ENCODE assay signal across 9 cellular contexts in genomic region chr15:92920595-92921169, GRCh38. TPM values are rescaled to one million over a fixed set of nuclear protein-coding genes. Genes with fewer than 3 reads are reported as not detected.
A peak's percentile ranks its signal among the peaks of the same experiment; 100 is the strongest.
DNase-seq lines count a peak whose midpoint lies in the region; ATAC-seq and TF ChIP-seq lines count a peak whose summit lies in the region.
"Had no signal": no experiment of that assay in that cellular context is flagged by ENCODE, and none has a peak within 500 bp of the region (broad histone marks: within the 10 kb centered on the region; RNA-seq: fewer than 3 reads in every experiment).

No MANE protein-coding gene starts in this region.

- peaks cover 96% of the 10 kb centered on the region for H3K79me2 ChIP-seq in ACC112 (ENCODE audit: control insufficient read depth, insufficient read depth, low read length, unreplicated experiment)
- H3K79me2 ChIP-seq in PC-9 (ENCODE audit: low read depth), result peaks cover 92% of the 10 kb centered on the region

- H3K4me3 Mint-ChIP-seq in endodermal cell, result no peak overlapping the region
- H3K4me3 Mint-ChIP-seq in nephron, result no peak overlapping the region

- H3K4me1 ChIP-seq in ACC112 (ENCODE audit: control insufficient read depth, insufficient read depth, low read length, unreplicated experiment), result peaks cover 61% of the 10 kb centered on the region
- H3K4me1 ChIP-seq in PC-9 (replicated peaks; ENCODE audit: insufficient read depth), result peaks cover 74% of the 10 kb centered on the region
- peaks cover 36% of the 10 kb centered on the region for H3K4me1 ChIP-seq in endodermal cell (ENCODE audit: control insufficient read depth, insufficient read depth, low read length)

- no peaks in the 10 kb centered on the region for H3K27me3 Mint-ChIP-seq in endodermal cell (ENCODE audit: insufficient read depth)
- no peaks in the 10 kb centered on the region for H3K27me3 Mint-ChIP-seq in nephron (ENCODE audit: low read depth)

- H3K36me3 Mint-ChIP-seq in endodermal cell (ENCODE audit: low read depth) (peaks cover 46% of the 10 kb centered on the region), nephron (ENCODE audit: low read depth) (peaks cover 68% of the 10 kb centered on the region)

- peaks cover 32% of the 10 kb centered on the region for H3K36me3 ChIP-seq in ACC112 (ENCODE audit: insufficient read depth, low read length)
- peaks cover 55% of the 10 kb centered on the region for H3K36me3 ChIP-seq in PC-9 (ENCODE audit: low read depth)
- H3K36me3 ChIP-seq in endodermal cell (ENCODE audit: control insufficient read depth, insufficient read depth, low read length), result peaks cover 88% of the 10 kb centered on the region

- H3K27me3 ChIP-seq in ACC112 (ENCODE audit: insufficient read depth, low read length) (no peaks in the 10 kb centered on the region), PC-9 (ENCODE audit: insufficient read depth, low read depth) (no peaks in the 10 kb centered on the region), endodermal cell (ENCODE audit: control insufficient read depth, insufficient read depth, low read length, poor library complexity, severe bottlenecking) (no peaks in the 10 kb centered on the region)

- no peaks in the 10 kb centered on the region for H4K20me1 ChIP-seq in PC-9 (ENCODE audit: insufficient read depth)

- no peaks in the 10 kb centered on the region for H3K9me2 ChIP-seq in PC-9 (ENCODE audit: insufficient read depth)

- H3K4me1 Mint-ChIP-seq in endodermal cell (peaks cover 68% of the 10 kb centered on the region), nephron (peaks cover 69% of the 10 kb centered on the region)

- CTCF ChIA-PET in PC-9 (lab: Charles Lee), result interaction anchor here (1.7 kb wide), 1 partner anchor 123 kb away, joined by 8 read pairs; no protein-coding TSS in a partner anchor

- BruUV-seq in PC-9 (replicated peaks; lab: Mats Ljungman, UMichigan), result no TSS peak

- H3K9ac ChIP-seq in endodermal cell (ENCODE audit: extremely low read depth, low read length, poor library complexity, severe bottlenecking), result no peak overlapping the region

- H3K9me3 ChIP-seq in PC-9 (ENCODE audit: insufficient read depth, low read depth) (no peaks in the 10 kb centered on the region), endodermal cell (ENCODE audit: control insufficient read depth, low read length) (no peaks in the 10 kb centered on the region)

- DNase-seq in PC-9 (no peak), endodermal cell (no peak)
- DNase-seq: T1000 had no signal

- H3F3A ChIP-seq in PC-9 (ENCODE audit: insufficient read depth, low read depth), result peaks cover 81% of the 10 kb centered on the region

- H3K4me3 ChIP-seq in ACC112 (ENCODE audit: low read depth, low read length) (no peak overlapping the region), PC-9 (peak overlapping the region; percentile 31; the same call in 1 of the 2 replicates), endodermal cell (ENCODE audit: low read length) (no peak overlapping the region)

- no peak for TF ChIP-seq CTCF in PC-9 (conservative IDR thresholded peaks at IDR 0.05)
- TF ChIP-seq CTCF in endodermal cell (conservative IDR thresholded peaks at IDR 0.05), result no peak
- TF ChIP-seq CTCF in nephron (IDR thresholded peaks at IDR 0.05; ENCODE audit: unreplicated experiment in 3 of 3), result no peak

- WGBS in endodermal cell (ENCODE audit: insufficient coverage in 1 of 2, insufficient read length in 1 of 2), 2 experiments, result 97 to 100% methylated on average over 5 of the region's 5 CpGs

- POLR2A ChIA-PET in PC-9 (lab: Charles Lee; ENCODE audit: unreplicated experiment), result interaction anchor here (0.5 to 0.7 kb wide), 4 partner anchors 10 to 275 kb away, joined by 3 to 7 read pairs (median 4); no protein-coding TSS in a partner anchor

- H3K4me2 ChIP-seq in PC-9, result peak overlapping the region; percentile 75

- no peak for ATAC-seq in GM18861 (IDR thresholded peaks at IDR 0.05; ENCODE audit: unreplicated experiment)
- ATAC-seq in HG03521 (IDR thresholded peaks at IDR 0.05; ENCODE audit: unreplicated experiment), result no peak
- ATAC-seq in HG02885 (IDR thresholded peaks at IDR 0.05; ENCODE audit: poor library complexity, unreplicated experiment), result no peak
- no peak for ATAC-seq in HG03439 (IDR thresholded peaks at IDR 0.05; ENCODE audit: unreplicated experiment)

- H2AFZ ChIP-seq in ACC112 (ENCODE audit: low read length, unreplicated experiment) (no peak overlapping the region), PC-9 (no peak overlapping the region)

- H3K9me3 Mint-ChIP-seq in endodermal cell (no peaks in the 10 kb centered on the region), nephron (no peaks in the 10 kb centered on the region)

- peak overlapping the region; percentile 60 for H3K27ac Mint-ChIP-seq in endodermal cell
- peak overlapping the region; percentile 72 to 79 (median 72) for H3K27ac Mint-ChIP-seq in nephron

- peak overlapping the region; percentile 74 for H3K27ac ChIP-seq in ACC112 (ENCODE audit: low read depth, low read length)
- H3K27ac ChIP-seq in PC-9, result peak overlapping the region; percentile 97
- no peak overlapping the region for H3K27ac ChIP-seq in endodermal cell (ENCODE audit: low read depth, low read length)

- intact Hi-C loops in PC-9 (cut with micrococcal nuclease; ENCODE audit: unreplicated experiment), result no loop called here

RNA-seq across cellular contexts. Expression of gene CHD2, which starts 20.6 kb away (rescaled TPM):
- total RNA-seq in PC-9 (2021), result 105 and 120 TPM in 2 replicates
- total RNA-seq in endodermal cell, result 100 to 1,000 TPM; 116 to 127 TPM
- 56.2 TPM for polyA plus RNA-seq in endodermal cell (2013, experiment 1 of 2)
- polyA plus RNA-seq in endodermal cell (2013, experiment 2 of 2), result 46.7 TPM
